In genomic region chr9:80797427-80797825, GRCh38 we compare ENCODE assay signal across 19 cellular contexts.
DNase-seq lines count a peak whose midpoint lies in the region; ATAC-seq and TF ChIP-seq lines count a peak whose summit lies in the region.
"Had no signal": no experiment of that assay in that cellular context is flagged by ENCODE, and none has a peak within 500 bp of the region (broad histone marks: within the 10 kb centered on the region; RNA-seq: fewer than 3 reads in every experiment).

No MANE protein-coding gene starts in this region.

- H3K4me1 Mint-ChIP-seq in T-cell, result no peaks in the 10 kb centered on the region

- H3K9me3 ChIP-seq in BE2C, result no peaks in the 10 kb centered on the region
- H3K9me3 ChIP-seq in gastroesophageal sphincter, result peaks cover 0 to 5% (median 0%) of the 10 kb centered on the region in 3 donors
- peaks cover 0 to 5% (median 0%) of the 10 kb centered on the region in 4 donors for H3K9me3 ChIP-seq in sigmoid colon

- POLR2A ChIA-PET in T-cell (lab: Charles Lee), result interaction anchor here in 1 of 2 donors (0.6 to 0.7 kb wide), 2 partner anchors 27 to 113 kb away, joined by 4 to 7 read pairs; no protein-coding TSS in a partner anchor

- H3K27ac ChIP-seq in gastroesophageal sphincter (peak overlapping the region; percentile 23 to 68 (median 46)), sigmoid colon (peak overlapping the region; percentile 69 to 80 (median 76))
- H3K27ac ChIP-seq: brain microvascular endothelial cell, HL-60 had no signal

- TF ChIP-seq CTCF in BE2C (IDR thresholded peaks at IDR 0.05; ENCODE audit: low read depth, low read length), result no peak
- no peak for TF ChIP-seq CTCF in gastroesophageal sphincter (IDR thresholded peaks at IDR 0.05)
- TF ChIP-seq CTCF in sigmoid colon (IDR thresholded peaks at IDR 0.05), result no peak

- CTCF ChIA-PET in T-cell (lab: Charles Lee), result no interaction called here

- TF ChIP-seq POLR2A in gastroesophageal sphincter (IDR thresholded peaks at IDR 0.05) (no peak), sigmoid colon (IDR thresholded peaks at IDR 0.05) (no peak), erythroblast (IDR thresholded peaks at IDR 0.05; ENCODE audit: low read length) (no peak)

- DNase-seq in BE2C, result peak; percentile 57
- peak; percentile 73 for DNase-seq in NCI-H82 (lab: John Stamatoyannopoulos, UW)
- no peak for DNase-seq in sigmoid colon
- DNase-seq in erythroblast (lab: John Stamatoyannopoulos, UW), result no peak
- no peak for DNase-seq in stimulated activated CD4-positive, alpha-beta T cell treated with anti-CD3 and anti-CD28 coated beads, Interleukin-2, amount 100 ng/mL, for 48 hours
- DNase-seq in T-cell, result no peak
- DNase-seq: activated CD4-positive, alpha-beta T cell treated with anti-CD3 and anti-CD28 coated beads, Interleukin-2, amount 50 U/mL, for 4 hours; activated T-cell treated with anti-CD3 and anti-CD28 coated beads, Interleukin-2, amount 50 U/mL, for 24 hours; brain microvascular endothelial cell; CD8-positive, alpha-beta T cell; dermis blood vessel endothelial cell; KBM-7; kidney; NCI-H1417 treated with DMSO at 0.1 percent for 48 hours had no signal

- 29 to 44% methylated on average over 1 to 2 of the region's 2 CpGs for WGBS in gastroesophageal sphincter (ENCODE audit: low coverage in 1 of 2), 2 donors
- WGBS in sigmoid colon, 2 donors, result 73 to 75% methylated on average over 2 of the region's 2 CpGs

- H3K9me3 Mint-ChIP-seq in T-cell, result peaks cover 11 to 18% (median 13%) of the 10 kb centered on the region in 3 donors

- no peak overlapping the region for H3K27ac Mint-ChIP-seq in T-cell
- H3K27ac Mint-ChIP-seq: activated naive CD4-positive, alpha-beta T cell treated with anti-CD3 and anti-CD28 coated beads, Interleukin-2, amount 50 U/mL, for 72 hours; activated T-cell treated with anti-CD3 and anti-CD28 coated beads, Interleukin-2, amount 50 U/mL, for 24 hours; CD8-positive, alpha-beta T cell had no signal

- H3K4me3 ChIP-seq in BE2C (ENCODE audit: low read depth, low read length) (no peak overlapping the region), gastroesophageal sphincter (no peak overlapping the region), sigmoid colon (peak overlapping the region in 1 of 4 donors; percentile 6)

- no peaks in the 10 kb centered on the region for H3K27me3 ChIP-seq in BE2C
- no peaks in the 10 kb centered on the region for H3K27me3 ChIP-seq in gastroesophageal sphincter
- H3K27me3 ChIP-seq in sigmoid colon, result no peaks in the 10 kb centered on the region
- H3K27me3 ChIP-seq: brain microvascular endothelial cell had no signal

- H3K36me3 ChIP-seq in BE2C (no peaks in the 10 kb centered on the region), gastroesophageal sphincter (no peaks in the 10 kb centered on the region), sigmoid colon (no peaks in the 10 kb centered on the region)
- H3K36me3 ChIP-seq: brain microvascular endothelial cell had no signal

- H3K4me1 ChIP-seq in BE2C, result peaks cover 20% of the 10 kb centered on the region
- peaks cover 7 to 31% (median 12%) of the 10 kb centered on the region in 3 donors for H3K4me1 ChIP-seq in gastroesophageal sphincter
- peaks cover 0 to 38% (median 33%) of the 10 kb centered on the region in 4 donors for H3K4me1 ChIP-seq in sigmoid colon

- H3K36me3 Mint-ChIP-seq in T-cell, result no peaks in the 10 kb centered on the region
- H3K36me3 Mint-ChIP-seq: activated naive CD4-positive, alpha-beta T cell treated with anti-CD3 and anti-CD28 coated beads, Interleukin-2, amount 50 U/mL, for 72 hours; CD8-positive, alpha-beta T cell had no signal

- H3K27me3 Mint-ChIP-seq in T-cell, result no peaks in the 10 kb centered on the region
- H3K27me3 Mint-ChIP-seq: activated T-cell treated with anti-CD3 and anti-CD28 coated beads, Interleukin-2, amount 50 U/mL, for 24 hours had no signal

- no peak overlapping the region for H3K4me3 Mint-ChIP-seq in T-cell
- H3K4me3 Mint-ChIP-seq: activated T-cell treated with anti-CD3 and anti-CD28 coated beads, Interleukin-2, amount 50 U/mL, for 24 hours; CD8-positive, alpha-beta T cell had no signal

- ATAC-seq in gastroesophageal sphincter (no peak), HG02642 (IDR thresholded peaks at IDR 0.05; ENCODE audit: poor library complexity, unreplicated experiment) (no peak), T-cell (replicated peaks in 1 of 4) (no peak)
- ATAC-seq: activated naive CD4-positive, alpha-beta T cell treated with anti-CD3 and anti-CD28 coated beads, Interleukin-2, amount 50 U/mL, for 72 hours; CD8-positive, alpha-beta T cell; esophagus mucosa had no signal

- no peak for TF ChIP-seq EP300 in gastroesophageal sphincter (IDR thresholded peaks at IDR 0.05)
- TF ChIP-seq EP300 in sigmoid colon (IDR thresholded peaks at IDR 0.05), result no peak

- intact Hi-C loops in sigmoid colon (cut with DNase I), result loop anchor here (5.0 to 10.0 kb wide), 7 partner anchors 100 to 1225 kb away; partner anchors contain the start of genes TLE1 and TLE4

Comparison
In these comparisons a context has a peak if more than half of its experiments do, and no peak if none do; other contexts are left out.
1. DNase-seq: peak in BE2C (single experiment) and NCI-H82 (single experiment); none in sigmoid colon (single experiment), erythroblast (0 of 2), stimulated activated CD4-positive, alpha-beta T cell treated with anti-CD3 and anti-CD28 coated beads, Interleukin-2, amount 100 ng/mL, for 48 hours (0 of 2) and T-cell (0 of 34).